Comparison of ENCODE assay signal across 24 cellular contexts in genomic region chr3:151560750-151561149, GRCh38.
"Had no signal": no experiment of that assay in that cellular context is flagged by ENCODE, and none has a peak within 500 bp of the region (broad histone marks: within the 10 kb centered on the region; RNA-seq: fewer than 3 reads in every experiment).

No MANE protein-coding gene starts in this region.

- H3K27me3 ChIP-seq: breast epithelium, suprapubic skin, tibial artery had no signal

- H3K27me3 Mint-ChIP-seq: activated naive CD4-positive, alpha-beta T cell treated with anti-CD3 and anti-CD28 coated beads, Interleukin-2, amount 10 ng/mL, durations not matched to agents 7 days and 5 days; dendritic cell treated with granulocyte-macrophage colony-stimulating factor and Interleukin-4, amounts not matched to agents 40 ng/mL and 50 ng/mL, for 4 days had no signal

- ATAC-seq: left cardiac atrium, right cardiac atrium had no signal

- H3K27ac ChIP-seq: breast epithelium, suprapubic skin, tibial artery, VCaP had no signal

- H3K4me3 Mint-ChIP-seq: activated naive CD4-positive, alpha-beta T cell treated with anti-CD3 and anti-CD28 coated beads, Interleukin-2, amount 10 ng/mL, durations not matched to agents 7 days and 5 days; activated naive CD8-positive, alpha-beta T cell treated with anti-CD3 and anti-CD28 coated beads, Interleukin-2, amount 10 ng/mL, durations not matched to agents 7 days and 5 days; dendritic cell treated with granulocyte-macrophage colony-stimulating factor and Interleukin-4, amounts not matched to agents 40 ng/mL and 50 ng/mL, for 4 days; nephron had no signal

- H3K9me3 Mint-ChIP-seq: activated naive CD4-positive, alpha-beta T cell treated with anti-CD3 and anti-CD28 coated beads, Interleukin-2, amount 10 ng/mL, durations not matched to agents 7 days and 5 days; activated naive CD8-positive, alpha-beta T cell treated with anti-CD3 and anti-CD28 coated beads, Interleukin-2, amount 10 ng/mL, durations not matched to agents 7 days and 5 days; dendritic cell treated with granulocyte-macrophage colony-stimulating factor and Interleukin-4, amounts not matched to agents 40 ng/mL and 50 ng/mL, for 4 days; nephron had no signal

- H3K4me3 ChIP-seq: breast epithelium, suprapubic skin, tibial artery had no signal

- H3K4me1 ChIP-seq: breast epithelium, suprapubic skin had no signal

- FAIRE-seq: keratinocyte, TTC549 had no signal

- H3K36me3 ChIP-seq: breast epithelium, suprapubic skin, tibial artery had no signal

- H3K36me3 Mint-ChIP-seq: activated naive CD4-positive, alpha-beta T cell treated with anti-CD3 and anti-CD28 coated beads, Interleukin-2, amount 10 ng/mL, durations not matched to agents 7 days and 5 days; activated naive CD8-positive, alpha-beta T cell treated with anti-CD3 and anti-CD28 coated beads, Interleukin-2, amount 10 ng/mL, durations not matched to agents 7 days and 5 days had no signal

- H3K9me3 ChIP-seq: breast epithelium, suprapubic skin, tibial artery had no signal

- DNase-seq: activated CD4-positive, alpha-beta T cell treated with anti-CD3 and anti-CD28 coated beads for 4 hours; activated CD4-positive, alpha-beta T cell treated with anti-CD3 and anti-CD28 coated beads, Interleukin-2, amount 50 U/mL, for 4 hours; activated CD8-positive, alpha-beta memory T cell treated with anti-CD3 and anti-CD28 coated beads for 24 hours; activated gamma-delta T cell; activated naive CD4-positive, alpha-beta T cell treated with anti-CD3 and anti-CD28 coated beads, Interleukin-2, amount 10 ng/mL, durations not matched to agents 7 days and 5 days; activated naive CD8-positive, alpha-beta T cell treated with anti-CD3 and anti-CD28 coated beads, Interleukin-2, amount 10 ng/mL, durations not matched to agents 7 days and 5 days; amygdala; central memory CD4-positive, alpha-beta T cell; effector CD4-positive, alpha-beta T cell; head of caudate nucleus; hippocampal formation; left cardiac atrium; mammary epithelial cell; posterior cingulate gyrus; right cardiac atrium; stimulated activated naive CD4-positive, alpha-beta T cell; tibial artery had no signal

- H3K27ac Mint-ChIP-seq: activated naive CD4-positive, alpha-beta T cell treated with anti-CD3 and anti-CD28 coated beads, Interleukin-2, amount 10 ng/mL, durations not matched to agents 7 days and 5 days; activated naive CD8-positive, alpha-beta T cell treated with anti-CD3 and anti-CD28 coated beads, Interleukin-2, amount 10 ng/mL, durations not matched to agents 7 days and 5 days; dendritic cell treated with granulocyte-macrophage colony-stimulating factor and Interleukin-4, amounts not matched to agents 40 ng/mL and 50 ng/mL, for 4 days; nephron had no signal

- H3K4me1 Mint-ChIP-seq: activated naive CD4-positive, alpha-beta T cell treated with anti-CD3 and anti-CD28 coated beads, Interleukin-2, amount 10 ng/mL, durations not matched to agents 7 days and 5 days; activated naive CD8-positive, alpha-beta T cell treated with anti-CD3 and anti-CD28 coated beads, Interleukin-2, amount 10 ng/mL, durations not matched to agents 7 days and 5 days had no signal
